21 cellular contexts compared by ENCODE assay signal in genomic region chr6:125375013-125375412, GRCh38.
"Had no signal": no experiment of that assay in that cellular context is flagged by ENCODE, and none has a peak within 500 bp of the region (broad histone marks: within the 10 kb centered on the region; RNA-seq: fewer than 3 reads in every experiment).

No MANE protein-coding gene starts in this region.

- H3K9me3 ChIP-seq: MG63, SJSA1 had no signal

- DNase-seq: Karpas-422, KG1, MG63, NCI-H1092, NCI-H1105 treated with DMSO at 0.1 percent for 48 hours, NCI-H1417 treated with DMSO at 0.1 percent for 48 hours, NCI-H146, NCI-H1694 treated with DMSO at 0.1 percent for 48 hours, NCI-H1930, NCI-H2081, NCI-H2107, NCI-H2227 treated with DMSO at 0.1 percent for 48 hours, NCI-H524, NCI-H69, NCI-H774, Right ventricle myocardium superior, RPMI8226, SIG-M5 had no signal

- H3K4me1 ChIP-seq: SJSA1 had no signal

- H3K4me3 ChIP-seq: MG63, SJSA1, SK-N-MC had no signal

- H3K27ac ChIP-seq: HL-60, SJSA1, SK-N-MC had no signal

- H3K36me3 ChIP-seq: MG63, SJSA1 had no signal
